ENCODE assay signal across 11 cellular contexts in genomic region chr2:66915237-66915636, GRCh38.
"Had no signal": no experiment of that assay in that cellular context is flagged by ENCODE, and none has a peak within 500 bp of the region (broad histone marks: within the 10 kb centered on the region; RNA-seq: fewer than 3 reads in every experiment).

No MANE protein-coding gene starts in this region.

- ATAC-seq: activated CD8-positive, alpha-beta T cell treated with anti-CD3 and anti-CD28 coated beads for 36 hours; activated T-cell treated with anti-CD3 and anti-CD28 coated beads, Interleukin-2, amount 50 U/mL, for 4 hours had no signal

- H3K4me1 ChIP-seq: testis had no signal

- H3K9me3 ChIP-seq: testis had no signal

- H3K4me3 ChIP-seq: testis had no signal

- H3K27me3 ChIP-seq: testis had no signal

- DNase-seq: activated CD4-positive, alpha-beta T cell treated with anti-CD3 and anti-CD28 coated beads for 48 hours; activated CD8-positive, alpha-beta T cell treated with anti-CD3 and anti-CD28 coated beads for 36 hours; activated effector memory CD4-positive, alpha-beta T cell treated with Interleukin-2 at 50 U/mL for 16 hours; activated T-cell treated with anti-CD3 and anti-CD28 coated beads, Interleukin-2, amount 50 U/mL, for 4 hours; amygdala; effector memory CD4-positive, alpha-beta T cell; islet precursor cell; retina; stimulated activated CD4-positive, alpha-beta T cell treated with anti-CD3 and anti-CD28 coated beads, Interleukin-4, amount 100 ng/mL, for 4 hours; stimulated activated CD8-positive, alpha-beta memory T cell treated with anti-CD3 and anti-CD28 coated beads, Interleukin-4, amount 100 ng/mL, for 48 hours; testis had no signal

- H3K27ac ChIP-seq: testis had no signal
